10 cellular contexts compared by ENCODE assay signal in genomic region chr14:38065101-38065762, GRCh38.
DNase-seq lines count a peak whose midpoint lies in the region; ATAC-seq and TF ChIP-seq lines count a peak whose summit lies in the region.
"Had no signal": no experiment of that assay in that cellular context is flagged by ENCODE, and none has a peak within 500 bp of the region (broad histone marks: within the 10 kb centered on the region; RNA-seq: fewer than 3 reads in every experiment).

No MANE protein-coding gene starts in this region.

- peak overlapping the region; percentile 60 for H3K27ac Mint-ChIP-seq in activated CD4-positive, alpha-beta T cell treated with anti-CD3 and anti-CD28 coated beads, Interleukin-2, amount 10 ng/mL, durations not matched to agents 24 days and 14 days

- no peaks in the 10 kb centered on the region for H3K36me3 Mint-ChIP-seq in activated CD4-positive, alpha-beta T cell treated with anti-CD3 and anti-CD28 coated beads, Interleukin-2, amount 10 ng/mL, durations not matched to agents 24 days and 14 days (ENCODE audit: low read depth)

- DNase-seq in activated CD4-positive, alpha-beta T cell treated with anti-CD3 and anti-CD28 coated beads, Interleukin-2, amount 10 ng/mL, durations not matched to agents 24 days and 14 days = peak; percentile 89
- DNase-seq in effector memory CD4-positive, alpha-beta T cell = peak; percentile 2 to 68 (median 63)
- DNase-seq in stimulated activated CD8-positive, alpha-beta memory T cell treated with anti-CD3 and anti-CD28 coated beads, Interleukin-4, amount 100 ng/mL, for 48 hours = peak; percentile 33
- DNase-seq in pons (ENCODE audit: low spot score) (no peak), inferior parietal cortex (ENCODE audit: extremely low spot score) (no peak), ascending aorta (ENCODE audit: low spot score in 2 of 2) (no peak)
- DNase-seq: cortex of kidney, NCI-H1436 had no signal

- ATAC-seq in HG03354 (IDR thresholded peaks at IDR 0.05; ENCODE audit: poor library complexity, severe bottlenecking, unreplicated experiment) = peak; percentile 83
- ATAC-seq in HG02763 (IDR thresholded peaks at IDR 0.05; ENCODE audit: unreplicated experiment) = no peak

- peak overlapping the region; percentile 83 for H3K27ac ChIP-seq in effector memory CD4-positive, alpha-beta T cell (ENCODE audit: insufficient read depth, low read length, poor library complexity, severe bottlenecking)
- no peak overlapping the region for H3K27ac ChIP-seq in ascending aorta

- H3K4me3 ChIP-seq in effector memory CD4-positive, alpha-beta T cell (ENCODE audit: insufficient read depth, low read depth, low read length, poor library complexity, severe bottlenecking) = no peak overlapping the region
- H3K4me3 ChIP-seq in ascending aorta = no peak overlapping the region

- no peaks in the 10 kb centered on the region for H3K36me3 ChIP-seq in effector memory CD4-positive, alpha-beta T cell (ENCODE audit: control insufficient read depth, insufficient read depth, low read length)
- H3K36me3 ChIP-seq in ascending aorta = no peaks in the 10 kb centered on the region

- H3K27me3 Mint-ChIP-seq in activated CD4-positive, alpha-beta T cell treated with anti-CD3 and anti-CD28 coated beads, Interleukin-2, amount 10 ng/mL, durations not matched to agents 24 days and 14 days = no peaks in the 10 kb centered on the region

- H3K9me3 ChIP-seq in effector memory CD4-positive, alpha-beta T cell (ENCODE audit: control insufficient read depth, low read length) = peaks cover 8% of the 10 kb centered on the region
- peaks cover 0 to 10% of the 10 kb centered on the region in 2 donors for H3K9me3 ChIP-seq in ascending aorta

- peak overlapping the region; percentile 72 for H3K4me3 Mint-ChIP-seq in activated CD4-positive, alpha-beta T cell treated with anti-CD3 and anti-CD28 coated beads, Interleukin-2, amount 10 ng/mL, durations not matched to agents 24 days and 14 days

- peaks cover 13% of the 10 kb centered on the region for H3K4me1 Mint-ChIP-seq in activated CD4-positive, alpha-beta T cell treated with anti-CD3 and anti-CD28 coated beads, Interleukin-2, amount 10 ng/mL, durations not matched to agents 24 days and 14 days

- peaks cover 6% of the 10 kb centered on the region for H3K9me3 Mint-ChIP-seq in activated CD4-positive, alpha-beta T cell treated with anti-CD3 and anti-CD28 coated beads, Interleukin-2, amount 10 ng/mL, durations not matched to agents 24 days and 14 days

- no peak for TF ChIP-seq CTCF in ascending aorta (IDR thresholded peaks at IDR 0.05)

- no peaks in the 10 kb centered on the region for H3K27me3 ChIP-seq in effector memory CD4-positive, alpha-beta T cell (replicated peaks; ENCODE audit: control insufficient read depth, insufficient read depth, low read length, poor library complexity, severe bottlenecking)
- H3K27me3 ChIP-seq in ascending aorta = no peaks in the 10 kb centered on the region

- intact Hi-C loops in activated CD4-positive, alpha-beta T cell treated with anti-CD3 and anti-CD28 coated beads, Interleukin-2, amount 10 ng/mL, durations not matched to agents 24 days and 14 days (cut with micrococcal nuclease) = loop anchor here (1.0 to 2.0 kb wide), 2 partner anchors 9 to 14 kb away; no protein-coding TSS in a partner anchor
- intact Hi-C loops in ascending aorta (cut with DNase I) = no loop called here

- H3K4me1 ChIP-seq in effector memory CD4-positive, alpha-beta T cell (ENCODE audit: control insufficient read depth, insufficient read depth, low read length, poor library complexity, severe bottlenecking) = peaks cover 7% of the 10 kb centered on the region
- no peaks in the 10 kb centered on the region for H3K4me1 ChIP-seq in ascending aorta

Comparison
In these comparisons a context has a peak if more than half of its experiments do, and no peak if none do; other contexts are left out.
1. DNase-seq: peak in activated CD4-positive, alpha-beta T cell treated with anti-CD3 and anti-CD28 coated beads, Interleukin-2, amount 10 ng/mL, durations not matched to agents 24 days and 14 days (single experiment), effector memory CD4-positive, alpha-beta T cell (3 of 3) and stimulated activated CD8-positive, alpha-beta memory T cell treated with anti-CD3 and anti-CD28 coated beads, Interleukin-4, amount 100 ng/mL, for 48 hours (single experiment); none in pons (single experiment), inferior parietal cortex (single experiment) and ascending aorta (0 of 2).